ENCODE assay signal across 8 cellular contexts in the genomic region with DNA sequence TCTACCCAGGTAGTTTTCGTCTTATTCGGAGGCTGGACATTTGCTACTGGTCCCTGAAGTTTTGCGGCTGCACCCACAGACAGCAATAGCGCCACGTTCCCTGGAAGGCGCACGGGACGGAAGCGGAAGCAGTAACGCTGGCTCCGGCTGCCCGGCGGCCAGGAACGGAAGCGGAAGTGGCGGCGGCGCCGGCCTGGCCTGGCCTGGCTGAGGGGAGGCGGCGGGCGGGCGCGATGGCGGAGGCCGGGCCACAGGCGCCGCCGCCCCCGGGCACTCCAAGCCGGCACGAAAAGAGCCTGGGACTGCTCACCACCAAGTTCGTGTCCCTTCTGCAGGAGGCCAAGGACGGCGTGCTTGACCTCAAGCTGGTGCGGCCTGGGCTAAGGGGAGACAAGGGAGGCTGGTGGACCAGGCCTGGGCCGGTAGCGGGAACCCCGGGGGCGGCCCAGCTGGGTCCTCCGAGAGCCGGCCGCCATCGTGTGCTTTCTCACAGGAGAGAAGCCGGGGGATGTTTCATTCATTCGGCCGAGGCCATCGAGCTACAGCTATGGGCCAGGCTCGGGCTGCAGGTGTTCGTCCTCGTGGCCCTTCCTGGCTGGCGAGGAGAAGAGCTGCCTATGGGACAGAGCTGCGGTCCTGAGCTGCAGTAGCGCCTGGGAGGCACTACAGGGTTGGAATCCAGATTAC. TPM values are rescaled to one million over a fixed set of nuclear protein-coding genes. Genes with fewer than 3 reads are reported as not detected.
DNase-seq lines count a peak whose midpoint lies in the region; ATAC-seq and TF ChIP-seq lines count a peak whose summit lies in the region.

A gene with protein sequence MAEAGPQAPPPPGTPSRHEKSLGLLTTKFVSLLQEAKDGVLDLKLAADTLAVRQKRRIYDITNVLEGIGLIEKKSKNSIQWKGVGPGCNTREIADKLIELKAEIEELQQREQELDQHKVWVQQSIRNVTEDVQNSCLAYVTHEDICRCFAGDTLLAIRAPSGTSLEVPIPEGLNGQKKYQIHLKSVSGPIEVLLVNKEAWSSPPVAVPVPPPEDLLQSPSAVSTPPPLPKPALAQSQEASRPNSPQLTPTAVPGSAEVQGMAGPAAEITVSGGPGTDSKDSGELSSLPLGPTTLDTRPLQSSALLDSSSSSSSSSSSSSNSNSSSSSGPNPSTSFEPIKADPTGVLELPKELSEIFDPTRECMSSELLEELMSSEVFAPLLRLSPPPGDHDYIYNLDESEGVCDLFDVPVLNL (plus strand): TSS at position 161 of the 687 bp plus-strand sequence. CDS start 73 bp downstream, at position 234.

- H3K9me3 Mint-ChIP-seq in activated CD4-positive, alpha-beta memory T cell treated with anti-CD3 and anti-CD28 coated beads, Interleukin-2, amount 10 ng/mL, durations not matched to agents 7 days and 5 days, result no peaks in the 10 kb centered on the region

- H3K4me1 ChIP-seq in duodenal mucosa (ENCODE audit: control insufficient read depth in 1 of 2, insufficient read depth in 2 of 2, low read length in 2 of 2) (peaks cover 16 to 33% of the 10 kb centered on the region in 2 donors), lower lobe of right lung (peaks cover 34% of the 10 kb centered on the region)

- no peaks in the 10 kb centered on the region for H3K27me3 Mint-ChIP-seq in activated CD4-positive, alpha-beta memory T cell treated with anti-CD3 and anti-CD28 coated beads, Interleukin-2, amount 10 ng/mL, durations not matched to agents 7 days and 5 days

- H3K27ac ChIP-seq in C4-2B (peak within 1 kb of the TSS; percentile 95), duodenal mucosa (ENCODE audit: low read depth, low read length) (no peak within 1 kb of the TSS), lower lobe of right lung (peak within 1 kb of the TSS; percentile 86)

- H3K9me3 ChIP-seq in duodenal mucosa (ENCODE audit: control insufficient read depth in 1 of 2, low read length in 2 of 2) (no peaks in the 10 kb centered on the region), lower lobe of right lung (no peaks in the 10 kb centered on the region)

- H3K27me3 ChIP-seq in duodenal mucosa (ENCODE audit: control insufficient read depth in 1 of 2, insufficient read depth in 2 of 2, low read length in 2 of 2), result no peaks in the 10 kb centered on the region
- H3K27me3 ChIP-seq in lower lobe of right lung (ENCODE audit: low read depth), result no peaks in the 10 kb centered on the region

- H3K4me1 Mint-ChIP-seq in activated CD4-positive, alpha-beta memory T cell treated with anti-CD3 and anti-CD28 coated beads, Interleukin-2, amount 10 ng/mL, durations not matched to agents 7 days and 5 days, result peaks cover 50% of the 10 kb centered on the region

- intact Hi-C loops in lower lobe of right lung (cut with DNase I), result no loop called here

- H3K36me3 Mint-ChIP-seq in activated CD4-positive, alpha-beta memory T cell treated with anti-CD3 and anti-CD28 coated beads, Interleukin-2, amount 10 ng/mL, durations not matched to agents 7 days and 5 days (ENCODE audit: low read depth), result peaks cover 44% of the 10 kb centered on the region

- H3K9ac ChIP-seq in duodenal mucosa (ENCODE audit: low read depth in 1 of 2, low read length in 2 of 2), result peak within 1 kb of the TSS; percentile 80 to 99

- CTCF ChIA-PET in activated CD4-positive, alpha-beta memory T cell treated with anti-CD3 and anti-CD28 coated beads, Interleukin-2, amount 10 ng/mL, durations not matched to agents 7 days and 5 days (lab: Charles Lee), result interaction anchor here (0.9 to 2.2 kb wide), 14 partner anchors 17 to 245 kb away, joined by 3 to 7 read pairs (median 4); a partner anchor contains a TSS

- H3K36me3 ChIP-seq in duodenal mucosa (ENCODE audit: control insufficient read depth in 1 of 2, insufficient read depth in 2 of 2, low read length in 2 of 2) (peaks cover 37 to 40% of the 10 kb centered on the region in 2 donors), lower lobe of right lung (peaks cover 40% of the 10 kb centered on the region)

- TF ChIP-seq CTCF in C4-2B (conservative IDR thresholded peaks at IDR 0.05), result no peak
- peak; percentile 16 for TF ChIP-seq CTCF in lower lobe of right lung (IDR thresholded peaks at IDR 0.05)

- ATAC-seq in GM19324 (IDR thresholded peaks at IDR 0.05; ENCODE audit: low FRiP score, unreplicated experiment), result peak; percentile 90
- peak; percentile 76 for ATAC-seq in HG03520 (IDR thresholded peaks at IDR 0.05; ENCODE audit: unreplicated experiment)
- peak; percentile 96 to 97 for ATAC-seq in lower lobe of right lung

- peak within 1 kb of the TSS; percentile 86 for H3K4me3 Mint-ChIP-seq in activated CD4-positive, alpha-beta memory T cell treated with anti-CD3 and anti-CD28 coated beads, Interleukin-2, amount 10 ng/mL, durations not matched to agents 7 days and 5 days

- H3K4me3 ChIP-seq in duodenal mucosa (ENCODE audit: low read depth in 1 of 2, low read length in 2 of 2), result peak within 1 kb of the TSS; percentile 92 to 96
- peak within 1 kb of the TSS; percentile 100 for H3K4me3 ChIP-seq in lower lobe of right lung

- POLR2A ChIA-PET in activated CD4-positive, alpha-beta memory T cell treated with anti-CD3 and anti-CD28 coated beads, Interleukin-2, amount 10 ng/mL, durations not matched to agents 7 days and 5 days (lab: Charles Lee), result interaction anchor here (0.9 to 3.1 kb wide), 17 partner anchors 10 to 217 kb away, joined by 3 to 18 read pairs (median 5); a partner anchor contains a TSS

- H3K27ac Mint-ChIP-seq in activated CD4-positive, alpha-beta memory T cell treated with anti-CD3 and anti-CD28 coated beads, Interleukin-2, amount 10 ng/mL, durations not matched to agents 7 days and 5 days, result peak within 1 kb of the TSS; percentile 83

- DNase-seq in NCI-H82 (lab: John Stamatoyannopoulos, UW) (peak; percentile 92), lower lobe of right lung (peak; percentile 96)
- peak; percentile 91 for DNase-seq in activated CD4-positive, alpha-beta memory T cell treated with anti-CD3 and anti-CD28 coated beads, Interleukin-2, amount 10 ng/mL, durations not matched to agents 7 days and 5 days
- DNase-seq in stimulated activated CD4-positive, alpha-beta T cell treated with anti-CD3 and anti-CD28 coated beads, TNF-alpha, amount 100 ng/mL, for 1 hour (ENCODE audit: low read depth in 3 of 3, low spot score in 1 of 3), result peak; percentile 67 to 73 (median 73)

RNA-seq across cellular contexts. Expression of the gene that starts here (rescaled TPM):
- total RNA-seq in activated CD4-positive, alpha-beta memory T cell treated with anti-CD3 and anti-CD28 coated beads, Interleukin-2, amount 10 ng/mL, durations not matched to agents 7 days and 5 days, result 100 to 1,000 TPM; 127 to 131 TPM
- 66.5 TPM for total RNA-seq in lower lobe of right lung
